Comparison of ENCODE assay signal across 1 cellular context in the genomic region with DNA sequence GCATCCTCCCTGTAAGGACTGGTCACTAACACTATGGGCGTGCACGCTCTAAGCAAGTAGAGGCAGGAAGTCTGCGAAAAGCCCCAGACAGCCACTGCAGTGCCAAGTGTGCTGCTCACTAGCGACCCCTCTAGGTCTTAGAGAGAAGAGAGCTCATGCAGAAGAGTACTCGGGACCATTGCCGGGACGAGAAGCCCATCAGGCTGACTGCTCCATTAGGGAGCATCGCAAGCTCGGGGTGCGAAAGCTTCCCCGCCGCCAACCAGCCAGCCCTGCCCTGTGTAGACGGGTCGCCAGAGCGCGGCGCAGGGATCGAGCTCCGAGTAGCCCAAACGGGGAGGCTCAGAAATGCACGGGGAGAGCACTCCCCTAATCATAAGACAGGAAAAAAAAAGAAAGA.
TF ChIP-seq lines count a peak whose summit lies in the region.

No MANE protein-coding gene starts in this region.

TF ChIP-seq in GM23338, 12 proteins besides CTCF, POLR2A, EP300 and RAD21 (continued from another document):
- 0 out of 2 replicates have a peak, but pooled peaks have one; percentile 39 for TF ChIP-seq ZNF462 (CRISPR knock-in tag; IDR thresholded peaks at IDR 0.05)
- TF ChIP-seq, protein P1, sequence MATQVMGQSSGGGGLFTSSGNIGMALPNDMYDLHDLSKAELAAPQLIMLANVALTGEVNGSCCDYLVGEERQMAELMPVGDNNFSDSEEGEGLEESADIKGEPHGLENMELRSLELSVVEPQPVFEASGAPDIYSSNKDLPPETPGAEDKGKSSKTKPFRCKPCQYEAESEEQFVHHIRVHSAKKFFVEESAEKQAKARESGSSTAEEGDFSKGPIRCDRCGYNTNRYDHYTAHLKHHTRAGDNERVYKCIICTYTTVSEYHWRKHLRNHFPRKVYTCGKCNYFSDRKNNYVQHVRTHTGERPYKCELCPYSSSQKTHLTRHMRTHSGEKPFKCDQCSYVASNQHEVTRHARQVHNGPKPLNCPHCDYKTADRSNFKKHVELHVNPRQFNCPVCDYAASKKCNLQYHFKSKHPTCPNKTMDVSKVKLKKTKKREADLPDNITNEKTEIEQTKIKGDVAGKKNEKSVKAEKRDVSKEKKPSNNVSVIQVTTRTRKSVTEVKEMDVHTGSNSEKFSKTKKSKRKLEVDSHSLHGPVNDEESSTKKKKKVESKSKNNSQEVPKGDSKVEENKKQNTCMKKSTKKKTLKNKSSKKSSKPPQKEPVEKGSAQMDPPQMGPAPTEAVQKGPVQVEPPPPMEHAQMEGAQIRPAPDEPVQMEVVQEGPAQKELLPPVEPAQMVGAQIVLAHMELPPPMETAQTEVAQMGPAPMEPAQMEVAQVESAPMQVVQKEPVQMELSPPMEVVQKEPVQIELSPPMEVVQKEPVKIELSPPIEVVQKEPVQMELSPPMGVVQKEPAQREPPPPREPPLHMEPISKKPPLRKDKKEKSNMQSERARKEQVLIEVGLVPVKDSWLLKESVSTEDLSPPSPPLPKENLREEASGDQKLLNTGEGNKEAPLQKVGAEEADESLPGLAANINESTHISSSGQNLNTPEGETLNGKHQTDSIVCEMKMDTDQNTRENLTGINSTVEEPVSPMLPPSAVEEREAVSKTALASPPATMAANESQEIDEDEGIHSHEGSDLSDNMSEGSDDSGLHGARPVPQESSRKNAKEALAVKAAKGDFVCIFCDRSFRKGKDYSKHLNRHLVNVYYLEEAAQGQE (IDR thresholded peaks at IDR 0.05; ENCODE audit: unreplicated experiment), result peak; percentile 35
